14 cellular contexts compared by ENCODE assay signal in genomic region chr6:13696226-13696625, GRCh38. TPM values are rescaled to one million over a fixed set of nuclear protein-coding genes. Genes with fewer than 3 reads are reported as not detected.
DNase-seq lines count a peak whose midpoint lies in the region; ATAC-seq and TF ChIP-seq lines count a peak whose summit lies in the region.
"Had no signal": no experiment of that assay in that cellular context is flagged by ENCODE, and none has a peak within 500 bp of the region (broad histone marks: within the 10 kb centered on the region; RNA-seq: fewer than 3 reads in every experiment).

No MANE protein-coding gene starts in this region.

- POLR2A ChIA-PET in activated CD4-positive, alpha-beta T cell treated with anti-CD3 and anti-CD28 coated beads, Interleukin-2, amount 10 ng/mL, durations not matched to agents 7 days and 5 days (lab: Charles Lee), result no interaction called here
- POLR2A ChIA-PET in IMR-90 (lab: Charles Lee; ENCODE audit: unreplicated experiment), result no interaction called here

- no peak for TF ChIP-seq POLR2A in IMR-90 (IDR thresholded peaks at IDR 0.05; ENCODE audit: low read depth, low read length)

- no peak overlapping the region for H3K14ac ChIP-seq in IMR-90 (replicated peaks; ENCODE audit: low read depth, low read length)

- no peaks in the 10 kb centered on the region for H3K27me3 ChIP-seq in IMR-90 (ENCODE audit: control insufficient read depth, insufficient read depth, low read length)
- H3K27me3 ChIP-seq: cardiac muscle cell had no signal

- no peaks in the 10 kb centered on the region for H3K9me3 ChIP-seq in IMR-90 (ENCODE audit: control insufficient read depth, insufficient read depth, low read length)

- DNase-seq in activated CD4-positive, alpha-beta T cell treated with anti-CD3 and anti-CD28 coated beads, Interleukin-2, amount 10 ng/mL, durations not matched to agents 7 days and 5 days, result no peak
- DNase-seq in activated CD4-positive, alpha-beta T cell treated with anti-CD3 and anti-CD28 coated beads, Interleukin-2, amount 50 U/mL, for 48 hours, result no peak
- DNase-seq in IMR-90 (peak; percentile 90), osteocyte (ENCODE audit: extremely low spot score, unreplicated experiment) (no peak), NCI-H1436 treated with DMSO at 0.1 percent for 48 hours (lab: John Stamatoyannopoulos, UW) (no peak), NCI-H82 treated with DMSO at 0.1 percent for 48 hours (lab: John Stamatoyannopoulos, UW; ENCODE audit: unreplicated experiment) (no peak), DMS79 treated with DMSO at 0.1 percent for 48 hours (lab: John Stamatoyannopoulos, UW) (no peak)
- no peak for DNase-seq in central memory CD8-positive, alpha-beta T cell (ENCODE audit: low spot score in 2 of 2)
- DNase-seq: activated CD8-positive, alpha-beta memory T cell treated with anti-CD3 and anti-CD28 coated beads, Interleukin-2, amount 50 U/mL, for 4 hours; foreskin melanocyte; left colon; NCI-H187 treated with DMSO at 0.1 percent for 48 hours; stimulated activated naive CD4-positive, alpha-beta T cell treated with Interleukin-2 at 50 U/mL for 16 hours had no signal

- ATAC-seq in IMR-90 (ENCODE audit: low read depth), result peak; percentile 78
- no peak for ATAC-seq in central memory CD8-positive, alpha-beta T cell (replicated peaks; ENCODE audit: extremely low read depth, poor library complexity, severe bottlenecking)
- ATAC-seq: left colon had no signal

- dilution Hi-C loops in IMR-90 (cut with HindIII; ENCODE audit: low sequenced_read_pairs, unreplicated experiment), result no loop called here

- no peak overlapping the region for H3K4me3 Mint-ChIP-seq in activated CD4-positive, alpha-beta T cell treated with anti-CD3 and anti-CD28 coated beads, Interleukin-2, amount 10 ng/mL, durations not matched to agents 7 days and 5 days
- H3K4me3 Mint-ChIP-seq in central memory CD8-positive, alpha-beta T cell, result no peak overlapping the region
- no peak overlapping the region for H3K4me3 Mint-ChIP-seq in osteocyte (ENCODE audit: unreplicated experiment)

- no peak overlapping the region for H2AFZ ChIP-seq in IMR-90 (replicated peaks; ENCODE audit: low read length, poor library complexity)

- peaks cover 43% of the 10 kb centered on the region for H3K36me3 Mint-ChIP-seq in activated CD4-positive, alpha-beta T cell treated with anti-CD3 and anti-CD28 coated beads, Interleukin-2, amount 10 ng/mL, durations not matched to agents 7 days and 5 days (ENCODE audit: low read depth)
- peaks cover 22% of the 10 kb centered on the region for H3K36me3 Mint-ChIP-seq in central memory CD8-positive, alpha-beta T cell (ENCODE audit: insufficient read depth)
- peaks cover 4% of the 10 kb centered on the region for H3K36me3 Mint-ChIP-seq in osteocyte (ENCODE audit: unreplicated experiment)

- H3K56ac ChIP-seq in IMR-90 (ENCODE audit: extremely low read depth, insufficient read depth, low read length), result no peak overlapping the region

- peaks cover 6% of the 10 kb centered on the region for H4K20me1 ChIP-seq in IMR-90 (ENCODE audit: insufficient read depth, low read length)

- BruUV-seq in IMR-90 (replicated peaks; lab: Mats Ljungman, UMichigan), result no TSS peak

- peak overlapping the region; percentile 25; the same call in 1 of the 2 replicates for H3K4me2 ChIP-seq in IMR-90 (ENCODE audit: low read depth, low read length)

- no peak overlapping the region for H2AK9ac ChIP-seq in IMR-90 (replicated peaks; ENCODE audit: low read depth, low read length, poor library complexity)

- no peak overlapping the region for H3K9ac ChIP-seq in IMR-90 (ENCODE audit: low read depth, low read length)

- TF ChIP-seq RAD21 in IMR-90 (IDR thresholded peaks at IDR 0.05; ENCODE audit: low read length), result no peak

- no peak overlapping the region for H3K4ac ChIP-seq in IMR-90 (ENCODE audit: low read depth, low read length)

- peak overlapping the region; percentile 41; the same call in 1 of the 2 replicates for H4K91ac ChIP-seq in IMR-90 (ENCODE audit: insufficient read depth, low read depth, low read length)

- H3K23ac ChIP-seq in IMR-90 (ENCODE audit: low read depth, low read length), result no peak overlapping the region

- H2BK5ac ChIP-seq in IMR-90 (ENCODE audit: low read depth, low read length, poor library complexity, severe bottlenecking), result peak overlapping the region; percentile 85

- H3K18ac ChIP-seq in IMR-90 (ENCODE audit: low read depth, low read length), result peak overlapping the region; percentile 89; the same call in 1 of the 2 replicates

- H2BK120ac ChIP-seq in IMR-90 (ENCODE audit: low read depth, low read length), result no peak overlapping the region

- no peak overlapping the region for H2BK15ac ChIP-seq in IMR-90 (ENCODE audit: low read depth, low read length)

- no CpG with 5 or more reads among the region's 1 CpG for WGBS in IMR-90 (ENCODE audit: extremely low coverage in 2 of 2, insufficient read length in 1 of 2), 2 experiments

- intact Hi-C loops in IMR-90 (cut with micrococcal nuclease), result loop anchor here (5.0 kb wide), 1 partner anchor 34 kb away; no protein-coding TSS in a partner anchor

- TF ChIP-seq CTCF in IMR-90 (conservative IDR thresholded peaks at IDR 0.05; ENCODE audit: low read depth, low read length), result no peak
- TF ChIP-seq CTCF in osteocyte (IDR thresholded peaks at IDR 0.05), result no peak

- no peak overlapping the region for H2AK5ac ChIP-seq in IMR-90 (ENCODE audit: low read depth, low read length)

- 0 out of 4 replicates have a peak overlapping the region, but pooled peaks of 1 of the 2 experiments have one; percentile 72 for H4K8ac ChIP-seq in IMR-90 (ENCODE audit: low read depth in 2 of 2, low read length in 2 of 2)

- CTCF ChIA-PET in activated CD4-positive, alpha-beta T cell treated with anti-CD3 and anti-CD28 coated beads, Interleukin-2, amount 10 ng/mL, durations not matched to agents 7 days and 5 days (lab: Charles Lee), result interaction anchor here (0.8 to 1.6 kb wide), 5 partner anchors 8 to 80 kb away, joined by 3 to 7 read pairs (median 5); partner anchors contain the start of gene NOL7
- CTCF ChIA-PET in IMR-90 (lab: Yijun Ruan, JAX), result interaction anchor here (1.5 kb wide), 1 partner anchor 13 kb away, joined by 11 read pairs; no protein-coding TSS in a partner anchor

- no peaks in the 10 kb centered on the region for H3K27me3 Mint-ChIP-seq in activated CD4-positive, alpha-beta T cell treated with anti-CD3 and anti-CD28 coated beads, Interleukin-2, amount 10 ng/mL, durations not matched to agents 7 days and 5 days
- H3K27me3 Mint-ChIP-seq in central memory CD8-positive, alpha-beta T cell, result no peaks in the 10 kb centered on the region
- no peaks in the 10 kb centered on the region for H3K27me3 Mint-ChIP-seq in osteocyte (ENCODE audit: unreplicated experiment)

- in situ Hi-C loops in IMR-90 (cut with MboI; ENCODE audit: low sequenced_read_pairs), result no loop called here

- H3K27ac Mint-ChIP-seq in activated CD4-positive, alpha-beta T cell treated with anti-CD3 and anti-CD28 coated beads, Interleukin-2, amount 10 ng/mL, durations not matched to agents 7 days and 5 days, result peak overlapping the region; percentile 42
- H3K27ac Mint-ChIP-seq in central memory CD8-positive, alpha-beta T cell (ENCODE audit: low read depth), result peak overlapping the region; percentile 83
- H3K27ac Mint-ChIP-seq in osteocyte (ENCODE audit: unreplicated experiment), result peak overlapping the region; percentile 88

- no peaks in the 10 kb centered on the region for H3K9me3 Mint-ChIP-seq in activated CD4-positive, alpha-beta T cell treated with anti-CD3 and anti-CD28 coated beads, Interleukin-2, amount 10 ng/mL, durations not matched to agents 7 days and 5 days
- H3K9me3 Mint-ChIP-seq in central memory CD8-positive, alpha-beta T cell, result no peaks in the 10 kb centered on the region
- no peaks in the 10 kb centered on the region for H3K9me3 Mint-ChIP-seq in osteocyte (ENCODE audit: unreplicated experiment)

- no peak overlapping the region for H4K5ac ChIP-seq in IMR-90 (ENCODE audit: low read depth, low read length)

- peaks cover 12% of the 10 kb centered on the region for H3K4me1 ChIP-seq in IMR-90 (ENCODE audit: control insufficient read depth, insufficient read depth, low read length)

- H3K36me3 ChIP-seq in IMR-90 (ENCODE audit: control insufficient read depth, insufficient read depth, low read length), result peaks cover 6% of the 10 kb centered on the region

- peaks cover 4 to 59% of the 10 kb centered on the region in 2 experiments for H3K79me1 ChIP-seq in IMR-90 (ENCODE audit: low read depth in 1 of 2, low read length in 2 of 2)

- H3K4me1 Mint-ChIP-seq in activated CD4-positive, alpha-beta T cell treated with anti-CD3 and anti-CD28 coated beads, Interleukin-2, amount 10 ng/mL, durations not matched to agents 7 days and 5 days, result peaks cover 60% of the 10 kb centered on the region
- peaks cover 59% of the 10 kb centered on the region for H3K4me1 Mint-ChIP-seq in central memory CD8-positive, alpha-beta T cell
- peaks cover 45% of the 10 kb centered on the region for H3K4me1 Mint-ChIP-seq in osteocyte (ENCODE audit: unreplicated experiment)

- H2BK20ac ChIP-seq in IMR-90 (ENCODE audit: low read depth, low read length), result no peak overlapping the region

- H3K9me1 ChIP-seq in IMR-90 (ENCODE audit: insufficient read depth, low read length), result 0 out of 2 replicates have a peak, but pooled peaks cover 2% of the 10 kb centered on the region

- no peak overlapping the region for H3K27ac ChIP-seq in IMR-90 (ENCODE audit: insufficient read depth, low read length)
- H3K27ac ChIP-seq: cardiac muscle cell had no signal

- no peak overlapping the region for H3K4me3 ChIP-seq in IMR-90 (ENCODE audit: insufficient read depth, low read depth, low read length)
- H3K4me3 ChIP-seq: cardiac muscle cell had no signal

TF ChIP-seq in IMR-90, 13 proteins besides CTCF, POLR2A, EP300 and RAD21:
- TF ChIP-seq, protein P1, sequence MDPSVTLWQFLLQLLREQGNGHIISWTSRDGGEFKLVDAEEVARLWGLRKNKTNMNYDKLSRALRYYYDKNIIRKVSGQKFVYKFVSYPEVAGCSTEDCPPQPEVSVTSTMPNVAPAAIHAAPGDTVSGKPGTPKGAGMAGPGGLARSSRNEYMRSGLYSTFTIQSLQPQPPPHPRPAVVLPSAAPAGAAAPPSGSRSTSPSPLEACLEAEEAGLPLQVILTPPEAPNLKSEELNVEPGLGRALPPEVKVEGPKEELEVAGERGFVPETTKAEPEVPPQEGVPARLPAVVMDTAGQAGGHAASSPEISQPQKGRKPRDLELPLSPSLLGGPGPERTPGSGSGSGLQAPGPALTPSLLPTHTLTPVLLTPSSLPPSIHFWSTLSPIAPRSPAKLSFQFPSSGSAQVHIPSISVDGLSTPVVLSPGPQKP (IDR thresholded peaks at IDR 0.05; ENCODE audit: borderline replicate concordance, low read depth, low read length), result no peak
- peak; percentile 76 for TF ChIP-seq FOS (IDR thresholded peaks at IDR 0.05; ENCODE audit: low read depth, low read length)

RNA-seq across cellular contexts. Expression of gene RANBP9, which starts 15.4 kb away (rescaled TPM):
- total RNA-seq in activated CD4-positive, alpha-beta T cell treated with anti-CD3 and anti-CD28 coated beads, Interleukin-2, amount 10 ng/mL, durations not matched to agents 7 days and 5 days, result 10 to 100 TPM; 51.1 to 56.1 TPM
- 17.7 and 23.3 TPM in 2 replicates for total RNA-seq in IMR-90 (2012; rRNA removed)
- polyA plus RNA-seq in IMR-90 (2012; rRNA removed), result 22.1 and 27.8 TPM in 2 replicates
- polyA plus RNA-seq in IMR-90 (2012; cell fraction: cytosol; rRNA removed), result 4.6 and 5.4 TPM in 2 replicates
- polyA plus RNA-seq in IMR-90 (2012; cell fraction: nucleus; rRNA removed; ENCODE audit: low replicate concordance), result 3.0 and 31.7 TPM in 2 replicates
- total RNA-seq in osteocyte, result 53.6 and 55.4 TPM in 2 replicates
